8 cellular contexts compared by ENCODE assay signal in the genomic region with DNA sequence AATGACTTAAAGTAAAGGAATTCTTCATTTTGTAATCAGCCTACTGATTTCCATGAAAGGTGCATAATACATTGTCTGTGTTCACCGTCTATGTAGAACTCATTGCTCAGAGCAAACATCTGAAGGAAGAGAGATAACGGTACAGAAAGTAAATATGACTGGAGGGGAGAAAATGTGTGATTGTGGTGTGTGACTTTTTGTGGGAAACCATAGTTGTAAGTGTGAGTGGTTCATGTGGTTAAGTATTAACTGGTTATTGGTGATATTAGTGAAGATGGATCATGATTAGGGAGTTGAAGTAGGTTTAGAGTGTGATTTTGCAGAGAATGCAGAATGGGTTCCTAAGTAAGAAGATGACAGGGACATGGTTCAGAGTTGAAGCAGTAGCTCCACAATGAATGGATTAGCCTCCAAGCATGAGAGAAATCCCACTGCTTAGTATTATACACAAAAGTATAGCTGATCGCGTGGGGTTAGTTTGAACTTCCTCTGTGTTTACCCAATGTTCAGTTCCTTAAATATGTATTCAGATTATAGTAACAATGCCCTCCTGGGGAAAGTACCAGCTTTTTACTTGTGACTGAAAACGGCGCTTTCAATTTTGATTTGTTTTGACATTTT.
DNase-seq lines count a peak whose midpoint lies in the region; ATAC-seq and TF ChIP-seq lines count a peak whose summit lies in the region.
"Had no signal": no experiment of that assay in that cellular context is flagged by ENCODE, and none has a peak within 500 bp of the region (broad histone marks: within the 10 kb centered on the region; RNA-seq: fewer than 3 reads in every experiment).

No MANE protein-coding gene starts in this region.

- WGBS in stomach, 5 donors, result 13 to 32% (median 25%) methylated on average over 6 of the region's 6 CpGs

- DNase-seq in neural crest cell (ENCODE audit: low read depth, low spot score) (no peak), stomach (no peak), left cardiac atrium (no peak), NCI-H2029 treated with DMSO at 0.1 percent for 48 hours (lab: John Stamatoyannopoulos, UW) (no peak)

- no peak for TF ChIP-seq EP300 in stomach (IDR thresholded peaks at IDR 0.05)

- intact Hi-C loops in stomach (cut with DNase I; ENCODE audit: low total_unique reads), result no loop called here
- intact Hi-C loops in left cardiac atrium (cut with DNase I), result no loop called here

- peaks cover 62% of the 10 kb centered on the region for H3K4me1 Mint-ChIP-seq in neural crest cell

- no peaks in the 10 kb centered on the region for H3K36me3 ChIP-seq in stomach

- H3K9me3 ChIP-seq in stomach, result no peaks in the 10 kb centered on the region

- no peaks in the 10 kb centered on the region for H3K27me3 Mint-ChIP-seq in neural crest cell (ENCODE audit: low read depth)

- peaks cover 5% of the 10 kb centered on the region for H3K36me3 Mint-ChIP-seq in neural crest cell (ENCODE audit: low read depth)

- H3K27ac Mint-ChIP-seq in neural crest cell (ENCODE audit: unreplicated experiment), result peak overlapping the region; percentile 38

- H3K4me3 Mint-ChIP-seq in neural crest cell, result peak overlapping the region; percentile 2

- ATAC-seq in GM18873 (IDR thresholded peaks at IDR 0.05; ENCODE audit: low FRiP score, unreplicated experiment) (peak; percentile 91), GM21786 (IDR thresholded peaks at IDR 0.05; ENCODE audit: unreplicated experiment) (peak; percentile 97), HG03575 (IDR thresholded peaks at IDR 0.05; ENCODE audit: extremely low read depth, insufficient number of reproducible peaks, low FRiP score, unreplicated experiment) (peak; percentile 84), left cardiac atrium (no peak)
- ATAC-seq: SK-N-SH treated with all-trans-retinoic acid at 6 μM for 48 hours had no signal

- no peak overlapping the region for H3K4me3 ChIP-seq in stomach

- no peaks in the 10 kb centered on the region for H3K9me3 Mint-ChIP-seq in neural crest cell

- H3K27me3 ChIP-seq in stomach, result no peaks in the 10 kb centered on the region

- peaks cover 0 to 42% (median 16%) of the 10 kb centered on the region in 4 donors for H3K4me1 ChIP-seq in stomach

- H3K27ac ChIP-seq in stomach, result no peak overlapping the region

- TF ChIP-seq CTCF in neural crest cell (conservative IDR thresholded peaks at IDR 0.05), result no peak
- TF ChIP-seq CTCF in stomach (IDR thresholded peaks at IDR 0.05), result no peak

- TF ChIP-seq POLR2A in stomach (IDR thresholded peaks at IDR 0.05), result no peak

Comparison
In these comparisons a context has a peak if more than half of its experiments do, and no peak if none do; other contexts are left out.
1. ATAC-seq: peak in GM18873 (single experiment), GM21786 (single experiment) and HG03575 (single experiment); none in left cardiac atrium (0 of 2).